Comparison of ENCODE assay signal across 8 cellular contexts in genomic region chr10:79070091-79070610, GRCh38. TPM values are rescaled to one million over a fixed set of nuclear protein-coding genes. Genes with fewer than 3 reads are reported as not detected.
A peak's percentile ranks its signal among the peaks of the same experiment; 100 is the strongest.
DNase-seq lines count a peak whose midpoint lies in the region; ATAC-seq and TF ChIP-seq lines count a peak whose summit lies in the region.

No MANE protein-coding gene starts in this region.

- no peaks in the 10 kb centered on the region for H3K9me3 Mint-ChIP-seq in HFFc6

- H3K9me3 ChIP-seq in body of pancreas (no peaks in the 10 kb centered on the region), iPS-20b (ENCODE audit: insufficient read depth, low read depth, low read length) (no peaks in the 10 kb centered on the region)

- H3K36me3 ChIP-seq in body of pancreas (replicated peaks in 1 of 2; ENCODE audit: insufficient read depth in 1 of 2, low read depth in 2 of 2) (no peaks in the 10 kb centered on the region), iPS-20b (ENCODE audit: insufficient read depth, low read depth, low read length) (no peaks in the 10 kb centered on the region)

- H3K27me3 ChIP-seq in body of pancreas (no peaks in the 10 kb centered on the region), iPS-20b (ENCODE audit: insufficient read depth, low read length) (peaks cover 27% of the 10 kb centered on the region; the same call in 1 of the 2 replicates)

- H3K9ac ChIP-seq in iPS-20b (ENCODE audit: low read depth, low read length): peak overlapping the region; percentile 82; the same call in 1 of the 2 replicates

- H3K4me3 ChIP-seq in AG04449 (ENCODE audit: low read depth, low read length) (peak overlapping the region; percentile 95), body of pancreas (peak overlapping the region; percentile 70 to 71), iPS-20b (ENCODE audit: low read length) (peak overlapping the region; percentile 96), skin epidermis (peak overlapping the region; percentile 67 to 96 (median 84))

- WGBS in body of pancreas, 2 donors: 0 to 3% methylated on average over 13 to 48 of the region's 54 CpGs

- CTCF ChIA-PET in AG04449 (lab: Yijun Ruan, JAX): interaction anchor here (1.0 to 15.9 kb wide), 3 partner anchors 11 to 123 kb away, joined by 3 to 180 read pairs (median 11); no protein-coding TSS in a partner anchor

- H3K4me1 ChIP-seq in body of pancreas: peaks cover 59% of the 10 kb centered on the region
- peaks cover 29% of the 10 kb centered on the region for H3K4me1 ChIP-seq in iPS-20b (ENCODE audit: insufficient read depth, low read length)

- intact Hi-C loops in body of pancreas (cut with DNase I): loop anchor here (10.0 kb wide), 1 partner anchor 115 kb away; no protein-coding TSS in a partner anchor

- H3K27me3 Mint-ChIP-seq in HFFc6 (ENCODE audit: insufficient read depth): no peaks in the 10 kb centered on the region

- no peak for DNase-seq in AG04449 (ENCODE audit: low read depth, low spot score)
- no peak for DNase-seq in HFFc6
- DNase-seq in body of pancreas: peak; percentile 53 to 60 (median 57)
- no peak for DNase-seq in activated effector memory CD4-positive, alpha-beta T cell treated with Interleukin-2 at 50 U/mL for 16 hours
- no peak for DNase-seq in H4 (ENCODE audit: low spot score)

- peak overlapping the region; percentile 97 for H3K4me3 Mint-ChIP-seq in HFFc6

- no peak for TF ChIP-seq CTCF in AG04449 (IDR thresholded peaks at IDR 0.05; ENCODE audit: insufficient read depth, low read length, missing control alignments)
- no peak for TF ChIP-seq CTCF in HFFc6 (IDR thresholded peaks at IDR 0.05)
- no peak for TF ChIP-seq CTCF in body of pancreas (IDR thresholded peaks at IDR 0.05)

- peaks cover 47% of the 10 kb centered on the region for H3K4me1 Mint-ChIP-seq in HFFc6 (ENCODE audit: low read depth)

- H3K27ac Mint-ChIP-seq in HFFc6: peak overlapping the region; percentile 82

- TF ChIP-seq POLR2A in body of pancreas (IDR thresholded peaks at IDR 0.05): no peak

- peak overlapping the region; percentile 95 to 97 (median 96) for H3K27ac ChIP-seq in body of pancreas
- no peak overlapping the region for H3K27ac ChIP-seq in iPS-20b (ENCODE audit: low read length)
- H3K27ac ChIP-seq in skin epidermis: peak overlapping the region; percentile 84 to 99 (median 96)

- H3K36me3 Mint-ChIP-seq in HFFc6 (ENCODE audit: low read depth): no peaks in the 10 kb centered on the region

- POLR2A ChIA-PET in AG04449 (lab: Yijun Ruan, JAX): interaction anchor here (0.7 to 2.1 kb wide), 3 partner anchors 10 to 125 kb away, joined by 3 to 8 read pairs (median 4); no protein-coding TSS in a partner anchor

- ATAC-seq in body of pancreas (peak; percentile 5), HG02759 (IDR thresholded peaks at IDR 0.05; ENCODE audit: unreplicated experiment) (no peak)

RNA-seq across cellular contexts. Expression of gene ZMIZ1, which starts 1.4 kb away (rescaled TPM):
- 10 to 100 TPM; 38.6 to 60.3 (median 51.2) TPM for total RNA-seq in HFFc6 (2021; fragmentation: NEBNext Ultra II Directional; extraction: Animal tissue kit (Norgen Biotek cat#: 25700))
- total RNA-seq in body of pancreas: 10 to 100 TPM; 27.2 to 42.2 TPM
- 10.9 and 13.5 TPM in 2 replicates for total RNA-seq in H4 (2014; rRNA removed; shearing (Covaris generic))

Comparison
In these comparisons a context has a peak if more than half of its experiments do, and no peak if none do; other contexts are left out.
1. DNase-seq: peak in body of pancreas (4 of 4); none in AG04449 (single experiment), HFFc6 (single experiment), activated effector memory CD4-positive, alpha-beta T cell treated with Interleukin-2 at 50 U/mL for 16 hours (single experiment) and H4 (single experiment).
2. Peak in every context shown above with its lines, with median percentiles within 50 percentile points of each other: H3K4me3 ChIP-seq.